ENCODE assay signal across 8 cellular contexts in the genomic region with DNA sequence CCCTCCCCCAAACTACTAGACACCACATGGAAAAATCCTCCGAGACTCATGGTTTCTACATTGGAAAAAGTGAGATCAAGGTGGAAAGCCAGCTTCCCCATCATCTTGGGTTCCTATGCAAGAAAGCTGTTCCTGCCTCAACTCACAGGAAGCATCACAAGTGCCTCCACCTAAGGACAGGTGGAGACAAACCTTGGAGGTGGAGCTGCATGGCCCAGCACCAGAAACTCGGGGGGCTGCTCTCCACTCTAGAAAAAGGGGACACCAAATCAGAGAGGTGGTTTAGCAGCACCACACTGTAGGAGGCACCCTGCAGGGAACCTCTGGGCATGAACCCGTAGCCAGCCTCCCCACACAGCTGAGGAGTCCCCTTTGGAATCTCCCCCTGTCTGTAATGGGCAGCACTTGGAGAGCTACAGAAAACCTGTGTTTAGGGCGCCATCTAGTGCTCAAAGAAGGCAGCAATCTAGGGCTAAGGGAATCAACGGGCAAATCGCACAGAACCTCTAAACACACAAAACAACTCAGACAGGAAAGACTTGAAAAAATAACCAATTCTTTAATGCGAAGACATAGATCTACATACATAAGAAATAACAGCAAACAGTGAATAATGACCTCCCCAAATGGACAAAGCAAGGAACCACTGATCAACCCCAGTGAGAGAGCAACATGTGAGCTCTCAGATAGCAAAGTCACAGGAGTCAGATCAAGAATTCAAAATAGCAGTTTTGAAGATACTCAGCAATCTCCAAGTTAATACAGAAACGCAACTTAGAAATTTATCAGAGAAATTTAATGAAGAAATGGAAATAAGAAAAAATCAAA. TPM values are rescaled to one million over a fixed set of nuclear protein-coding genes. Genes with fewer than 3 reads are reported as not detected.
DNase-seq lines count a peak whose midpoint lies in the region; ATAC-seq, FAIRE-seq and TF ChIP-seq lines count a peak whose summit lies in the region.

No MANE protein-coding gene starts in this region.

- H4K20me1 ChIP-seq in HCT116 (ENCODE audit: insufficient read depth) (no peaks in the 10 kb centered on the region), keratinocyte (ENCODE audit: control insufficient read depth, extremely low read depth, insufficient read depth, low read length) (peaks cover 3% of the 10 kb centered on the region)

- H3K4me3 ChIP-seq in HCT116 (replicated peaks in 1 of 2; ENCODE audit: low read depth in 1 of 2, low read length in 2 of 2) (no peak overlapping the region), WI38 (ENCODE audit: low read depth, low read length) (no peak overlapping the region), breast epithelium (no peak overlapping the region), keratinocyte (ENCODE audit: control insufficient read depth in 2 of 3, extremely low read depth in 1 of 3, insufficient read depth in 2 of 3, low read depth in 1 of 3, low read length in 3 of 3) (no peak overlapping the region)

- no peaks in the 10 kb centered on the region for H3K36me3 ChIP-seq in HCT116 (ENCODE audit: control insufficient read depth in 1 of 2, insufficient read depth in 2 of 2, low read length in 2 of 2)
- H3K36me3 ChIP-seq in breast epithelium = no peaks in the 10 kb centered on the region
- no peaks in the 10 kb centered on the region for H3K36me3 ChIP-seq in keratinocyte (ENCODE audit: control insufficient read depth in 2 of 2, extremely low read depth in 1 of 2, insufficient read depth in 2 of 2, low read length in 2 of 2)

- TF ChIP-seq POLR2A in HCT116 (IDR thresholded peaks at IDR 0.05; ENCODE audit: borderline replicate concordance, extremely low read depth, insufficient read depth, insufficient read length) (no peak), breast epithelium (IDR thresholded peaks at IDR 0.05) (no peak)

- H3K9me1 ChIP-seq in keratinocyte (ENCODE audit: control insufficient read depth, extremely low read depth, insufficient read depth, low read length) = no peaks in the 10 kb centered on the region

- RAD21 ChIA-PET in HCT116 (lab: Charles Lee; ENCODE audit: low non-redundant PET in 1 of 2, low total read pairs in 2 of 2, uncharacterized antibody in 2 of 2, unreplicated experiment in 2 of 2) = no interaction called here

- DNase-seq in GF-D8 (lab: John Stamatoyannopoulos, UW) (peak; percentile 0), HCT116 (ENCODE audit: low read depth, low spot score) (peak; percentile 31), NCI-H1694 treated with DMSO at 0.1 percent for 48 hours (lab: John Stamatoyannopoulos, UW) (peak; percentile 30), breast epithelium (ENCODE audit: low spot score in 2 of 2) (no peak), keratinocyte (ENCODE audit: low read depth, low spot score) (peak; percentile 7)
- peak; percentile 47 to 59 for DNase-seq in stimulated activated CD4-positive, alpha-beta T cell treated with anti-CD3 and anti-CD28 coated beads, Interleukin-2, amount 100 ng/mL, for 48 hours

- BruUV-seq in HCT116 (replicated peaks; lab: Mats Ljungman, UMichigan) = no TSS peak

- CTCF ChIA-PET in HCT116 (lab: Charles Lee) = interaction anchor here (0.7 to 2.1 kb wide), 11 partner anchors 9 to 234 kb away, joined by 3 to 10 read pairs (median 4); partner anchors contain the start of gene ZBTB33

- H3K4me1 ChIP-seq in HCT116 (ENCODE audit: control insufficient read depth in 1 of 2, insufficient read depth in 2 of 2, low read length in 2 of 2) (no peaks in the 10 kb centered on the region), breast epithelium (no peaks in the 10 kb centered on the region), keratinocyte (ENCODE audit: control insufficient read depth, extremely low read depth, insufficient read depth, low read length) (no peaks in the 10 kb centered on the region)

- no peaks in the 10 kb centered on the region for H3K9me2 ChIP-seq in HCT116 (ENCODE audit: insufficient read depth)

- peak; percentile 63 for TF ChIP-seq RAD21 in HCT116 (IDR thresholded peaks at IDR 0.05; ENCODE audit: low read depth)

- TF ChIP-seq CTCF in HCT116 (IDR thresholded peaks at IDR 0.05 in 2 of 3, conservative IDR thresholded peaks at IDR 0.05 in 1 of 3; ENCODE audit: borderline replicate concordance in 1 of 3, insufficient read depth in 1 of 3, low read depth in 2 of 3, low read length in 2 of 3) = peak; percentile 59 to 77 (median 67); a peak in 5 of 6 replicates
- peak; percentile 87 for TF ChIP-seq CTCF in WI38 (IDR thresholded peaks at IDR 0.05; ENCODE audit: low read depth, low read length)
- peak in 2 of 3 donors; percentile 35 to 59 for TF ChIP-seq CTCF in breast epithelium (IDR thresholded peaks at IDR 0.05)
- peak; percentile 80 to 82 (median 81) for TF ChIP-seq CTCF in keratinocyte (optimal IDR thresholded peaks at IDR 0.05 in 1 of 3, IDR thresholded peaks at IDR 0.05 in 1 of 3, conservative IDR thresholded peaks at IDR 0.05 in 1 of 3; ENCODE audit: extremely low read depth in 1 of 3, insufficient read depth in 2 of 3, low read length in 3 of 3)

- POLR2A ChIA-PET in HCT116 (lab: Charles Lee) = no interaction called here

- no peak overlapping the region for H3K9ac ChIP-seq in HCT116 (ENCODE audit: low read length)
- no peak overlapping the region for H3K9ac ChIP-seq in keratinocyte (ENCODE audit: control insufficient read depth, extremely low read depth, insufficient read depth, low read length)

- H3K27ac ChIP-seq in HCT116 (ENCODE audit: low read depth, low read length) = no peak overlapping the region
- no peak overlapping the region for H3K27ac ChIP-seq in breast epithelium
- H3K27ac ChIP-seq in keratinocyte (ENCODE audit: control insufficient read depth, insufficient read depth, low read length) = no peak overlapping the region

- H3K27me3 ChIP-seq in HCT116 (ENCODE audit: insufficient read depth, low read length) (no peaks in the 10 kb centered on the region), breast epithelium (no peaks in the 10 kb centered on the region), keratinocyte (ENCODE audit: control insufficient read depth, extremely low read depth, insufficient read depth, low read length) (no peaks in the 10 kb centered on the region)

- H3K4me2 ChIP-seq in HCT116 (ENCODE audit: low read length) = no peak overlapping the region
- H3K4me2 ChIP-seq in keratinocyte (ENCODE audit: control insufficient read depth, extremely low read depth, insufficient read depth, low read depth, low read length) = no peak overlapping the region

- no peak overlapping the region for H2AFZ ChIP-seq in HCT116 (ENCODE audit: low read depth, low read length, poor library complexity, severe bottlenecking)
- no peak overlapping the region for H2AFZ ChIP-seq in keratinocyte (ENCODE audit: control insufficient read depth, low read length)

- ATAC-seq in HCT116 (peak; percentile 91), HG03439 (IDR thresholded peaks at IDR 0.05; ENCODE audit: unreplicated experiment) (no peak)

- intact Hi-C loops in HCT116 (cut with micrococcal nuclease) (no loop called here), breast epithelium (cut with DNase I; ENCODE audit: low total_unique reads) (no loop called here)

- no peaks in the 10 kb centered on the region for H3K9me3 ChIP-seq in HCT116 (ENCODE audit: control insufficient read depth in 1 of 2, insufficient read depth in 1 of 2, low read depth in 1 of 2, low read length in 2 of 2)
- H3K9me3 ChIP-seq in breast epithelium = no peaks in the 10 kb centered on the region
- H3K9me3 ChIP-seq in keratinocyte (ENCODE audit: control insufficient read depth, low read depth, low read length) = no peaks in the 10 kb centered on the region

- dilution Hi-C loops in keratinocyte (cut with MboI; ENCODE audit: extremely low pct_ligation_motif_present, low sequenced_read_pairs) = no loop called here

- no peak for FAIRE-seq in keratinocyte (lab: Jason Lieb, UNC)

- no peaks in the 10 kb centered on the region for H3K79me2 ChIP-seq in HCT116 (ENCODE audit: insufficient read depth, low read length)
- H3K79me2 ChIP-seq in keratinocyte (ENCODE audit: control insufficient read depth, insufficient read depth, low read length) = no peaks in the 10 kb centered on the region

TF ChIP-seq in HCT116, 20 proteins besides CTCF, POLR2A, EP300 and RAD21 (continues in another document):
- no peak for TF ChIP-seq CEBPB (IDR thresholded peaks at IDR 0.05; ENCODE audit: low read depth)
- no peak for TF ChIP-seq CBX3 (IDR thresholded peaks at IDR 0.05; ENCODE audit: low read depth)
- no peak for TF ChIP-seq JUND (IDR thresholded peaks at IDR 0.05)
- no peak for TF ChIP-seq ZFX (IDR thresholded peaks at IDR 0.05)
- no peak for TF ChIP-seq SRF (IDR thresholded peaks at IDR 0.05; ENCODE audit: low read depth)
- no peak for TF ChIP-seq ELF1 (IDR thresholded peaks at IDR 0.05; ENCODE audit: borderline replicate concordance, low read depth)
- TF ChIP-seq EZH2phosphoT487 (IDR thresholded peaks at IDR 0.05; ENCODE audit: borderline replicate concordance) = no peak

RNA-seq across cellular contexts. Expression of gene ZBTB33, which starts 37.0 kb away (rescaled TPM):
- total RNA-seq in HCT116 (2021; ENCODE audit: unreplicated experiment) (12.3 TPM), breast epithelium (10 to 100 TPM; 12.6 to 49.8 (median 18.4) TPM)
- polyA plus RNA-seq in HCT116 (2012) = 4.6 and 4.9 TPM in 2 replicates
- 7.3 to 13.4 TPM (median 10.2 TPM) in 3 replicates for polyA plus RNA-seq in keratinocyte
- 4.3 TPM for polyA plus RNA-seq in keratinocyte (2011; ENCODE audit: low read depth)
- 4.8 and 10.0 TPM in 2 replicates for polyA plus RNA-seq in keratinocyte (2011; cell fraction: cytosol; rRNA removed)
- polyA plus RNA-seq in keratinocyte (2011; cell fraction: nucleus; rRNA removed) = 8.9 and 11.8 TPM in 2 replicates
- polyA plus RNA-seq in keratinocyte (2012; ENCODE audit: low replicate concordance) = 7.7 and 9.4 TPM in 2 replicates
- polyA minus RNA-seq in keratinocyte = 3.3 to 24.6 TPM (median 16.5 TPM) in 3 replicates
- polyA minus RNA-seq in keratinocyte (2011; cell fraction: cytosol; rRNA and poly(A)+ RNA removed) = 10.2 TPM
- 9.2 and 24.6 TPM in 2 replicates for polyA minus RNA-seq in keratinocyte (2011; cell fraction: nucleus; rRNA and poly(A)+ RNA removed)

RNA-seq across cellular contexts. Expression of gene RHOXF2, which starts 55.2 kb away (rescaled TPM):
- total RNA-seq in HCT116 (2021; ENCODE audit: unreplicated experiment) = 0.12 TPM
- polyA plus RNA-seq in HCT116 (2012) = not detected in 2 replicates
- total RNA-seq in breast epithelium = not detected
- not detected in 3 replicates for polyA plus RNA-seq in keratinocyte
- not detected for polyA plus RNA-seq in keratinocyte (2011; ENCODE audit: low read depth)
- not detected in 2 replicates for polyA plus RNA-seq in keratinocyte (2011; cell fraction: cytosol; rRNA removed)
- not detected in 2 replicates for polyA plus RNA-seq in keratinocyte (2011; cell fraction: nucleus; rRNA removed)
- not detected in 2 replicates for polyA plus RNA-seq in keratinocyte (2012; ENCODE audit: low replicate concordance)
- 0.35 TPM in 1 of 3 replicates, not detected in the others for polyA minus RNA-seq in keratinocyte
- polyA minus RNA-seq in keratinocyte (2011; cell fraction: cytosol; rRNA and poly(A)+ RNA removed) = not detected
- polyA minus RNA-seq in keratinocyte (2011; cell fraction: nucleus; rRNA and poly(A)+ RNA removed) = not detected in 2 replicates

Comparison
In these comparisons a context has a peak if more than half of its experiments do, and no peak if none do; other contexts are left out.
1. DNase-seq: peak in GF-D8 (single experiment), HCT116 (single experiment), NCI-H1694 treated with DMSO at 0.1 percent for 48 hours (single experiment), keratinocyte (single experiment) and stimulated activated CD4-positive, alpha-beta T cell treated with anti-CD3 and anti-CD28 coated beads, Interleukin-2, amount 100 ng/mL, for 48 hours (2 of 2); none in breast epithelium (0 of 2).
2. Peak in every context shown above with its lines, with median percentiles within 50 percentile points of each other: CTCF ChIP-seq.